17 cellular contexts compared by ENCODE assay signal in the genomic region with DNA sequence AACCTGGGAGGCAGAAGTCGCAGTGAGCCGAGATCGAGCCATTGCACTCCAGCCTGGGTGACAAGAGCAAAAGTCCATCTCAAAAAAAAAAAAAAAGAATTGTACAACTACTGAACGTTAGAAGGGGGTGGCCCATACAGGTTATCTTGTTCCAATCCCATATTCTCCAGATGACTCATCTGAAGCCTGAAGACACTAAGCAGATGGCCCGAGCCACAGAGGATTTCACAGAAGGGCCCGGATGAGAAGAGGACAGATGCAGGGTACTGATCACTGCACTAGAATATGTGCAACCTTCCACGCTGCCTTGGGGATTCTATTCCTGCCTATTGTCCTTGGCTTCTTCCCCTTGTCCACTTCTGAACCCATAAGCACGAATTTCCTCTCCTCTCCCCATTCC.
DNase-seq lines count a peak whose midpoint lies in the region; ATAC-seq and TF ChIP-seq lines count a peak whose summit lies in the region.
"Had no signal": no experiment of that assay in that cellular context is flagged by ENCODE, and none has a peak within 500 bp of the region (broad histone marks: within the 10 kb centered on the region; RNA-seq: fewer than 3 reads in every experiment).

No MANE protein-coding gene starts in this region.

- WGBS in upper lobe of left lung, 2 donors = 93% methylated on average over 8 of the region's 8 CpGs

- TF ChIP-seq POLR2A in upper lobe of left lung (IDR thresholded peaks at IDR 0.05) = no peak

- no peak for TF ChIP-seq EP300 in upper lobe of left lung (IDR thresholded peaks at IDR 0.05)

- TF ChIP-seq CTCF in fibroblast of villous mesenchyme (IDR thresholded peaks at IDR 0.05; ENCODE audit: insufficient read depth, low read depth, low read length) = no peak
- no peak for TF ChIP-seq CTCF in upper lobe of left lung (IDR thresholded peaks at IDR 0.05)

- no peaks in the 10 kb centered on the region for H3K27me3 ChIP-seq in upper lobe of left lung

- peak; percentile 58 for DNase-seq in M059J (ENCODE audit: low read depth)
- peak; percentile 11 for DNase-seq in SK-N-DZ (ENCODE audit: low spot score)
- peak; percentile 22 for DNase-seq in fibroblast of villous mesenchyme (ENCODE audit: low read depth)
- no peak for DNase-seq in hippocampal formation (lab: John Stamatoyannopoulos, UW)
- DNase-seq in NCI-H2196 (lab: John Stamatoyannopoulos, UW; ENCODE audit: unreplicated experiment) = no peak
- DNase-seq in upper lobe of left lung = no peak
- no peak for DNase-seq in NCI-H1436 treated with DMSO at 0.1 percent for 48 hours (lab: John Stamatoyannopoulos, UW)
- DNase-seq: CD4-positive, CD25-positive, alpha-beta regulatory T cell; DMS79; NCI-H1092; NCI-H1417 treated with DMSO at 0.1 percent for 48 hours; NCI-H187; NCI-H446 treated with DMSO at 0.1 percent for 48 hours; NCI-H526 treated with DMSO at 0.1 percent for 48 hours; SHP77; SW 1271 had no signal

- H3K4me1 ChIP-seq in upper lobe of left lung = peaks cover 0 to 5% (median 2%) of the 10 kb centered on the region in 4 donors

- H3K4me3 ChIP-seq in fibroblast of villous mesenchyme (ENCODE audit: low read depth, low read length) (no peak overlapping the region), upper lobe of left lung (no peak overlapping the region)

- ATAC-seq in upper lobe of left lung (ENCODE audit: low FRiP score in 2 of 2) = no peak

- H3K27ac ChIP-seq in upper lobe of left lung = no peak overlapping the region
- H3K27ac ChIP-seq: RWPE1 had no signal

- H3K9me3 ChIP-seq in upper lobe of left lung = no peaks in the 10 kb centered on the region

- H3K36me3 ChIP-seq in upper lobe of left lung = no peaks in the 10 kb centered on the region

Comparison
In these comparisons a context has a peak if more than half of its experiments do, and no peak if none do; other contexts are left out.
1. DNase-seq: peak in M059J (single experiment), SK-N-DZ (single experiment) and fibroblast of villous mesenchyme (single experiment); none in hippocampal formation (0 of 2), NCI-H2196 (single experiment), upper lobe of left lung (0 of 2) and NCI-H1436 treated with DMSO at 0.1 percent for 48 hours (single experiment).